19 cellular contexts compared by ENCODE assay signal in genomic region chr12:30739020-30739419, GRCh38. TPM values are rescaled to one million over a fixed set of nuclear protein-coding genes. Genes with fewer than 3 reads are reported as not detected.
A peak's percentile ranks its signal among the peaks of the same experiment; 100 is the strongest.
DNase-seq lines count a peak whose midpoint lies in the region; ATAC-seq, FAIRE-seq and TF ChIP-seq lines count a peak whose summit lies in the region.
"Had no signal": no experiment of that assay in that cellular context is flagged by ENCODE, and none has a peak within 500 bp of the region (broad histone marks: within the 10 kb centered on the region; RNA-seq: fewer than 3 reads in every experiment).

No MANE protein-coding gene starts in this region.

- DNase-seq in A549 (ENCODE audit: low read depth in 1 of 2, low spot score in 1 of 2), result no peak
- DNase-seq in H54 (ENCODE audit: insufficient read length, low spot score), result no peak
- DNase-seq in HTR-8/SVneo (ENCODE audit: insufficient read length, low spot score), result no peak
- DNase-seq in esophagus muscularis mucosa (ENCODE audit: extremely low spot score), result no peak
- DNase-seq: 8988T; AML-193; Caco-2; Calu3; CD4-positive, alpha-beta T cell; CD8-positive, alpha-beta T cell; DMS79 treated with DMSO at 0.1 percent for 48 hours; GF-D8 had no signal

- H3K4me2 ChIP-seq in A549, result no peak overlapping the region
- H3K4me2 ChIP-seq: BLaER1 treated with 17β-estradiol and CSF1 and Interleukin-3, amounts not matched to agents 10 nM and 100 nM had no signal

- intact Hi-C loops in esophagus muscularis mucosa (cut with DNase I), result no loop called here

- CTCF ChIA-PET in A549 (lab: Yijun Ruan, JAX), result interaction anchor here (0.8 kb wide), 1 partner anchor 19 kb away, joined by 3 read pairs; no protein-coding TSS in a partner anchor

- H3K4me1 ChIP-seq in A549 (0 out of 3 replicates have a peak, but pooled peaks cover 3% of the 10 kb centered on the region), esophagus muscularis mucosa (no peaks in the 10 kb centered on the region)
- H3K4me1 ChIP-seq: BLaER1 treated with 17β-estradiol and CSF1 and Interleukin-3, amounts not matched to agents 10 nM and 100 nM; Caco-2 had no signal

- FAIRE-seq in A549 (lab: Jason Lieb, UNC) (peak; percentile 23), H54 (lab: Jason Lieb, UNC) (peak; percentile 6), HTR-8/SVneo (lab: Jason Lieb, UNC) (peak; percentile 42)
- FAIRE-seq: A204.1, D721Med, G401.6, GM12891 had no signal

- WGBS in A549 (ENCODE audit: missing lambda C conversion rate), result 89% methylated on average over 2 of the region's 2 CpGs
- 93% methylated on average over 2 of the region's 2 CpGs for WGBS in esophagus muscularis mucosa

- no peaks in the 10 kb centered on the region for H3K27me3 ChIP-seq in esophagus muscularis mucosa
- H3K27me3 ChIP-seq: BLaER1 treated with 17β-estradiol and CSF1 and Interleukin-3, amounts not matched to agents 10 nM and 100 nM had no signal

- TF ChIP-seq RAD21 in A549 (conservative IDR thresholded peaks at IDR 0.05 in 1 of 2, IDR thresholded peaks at IDR 0.05 in 1 of 2), result no peak

- H3K4me3 ChIP-seq in A549, result no peak overlapping the region
- H3K4me3 ChIP-seq in esophagus muscularis mucosa, result no peak overlapping the region
- H3K4me3 ChIP-seq: BLaER1 treated with 17β-estradiol and CSF1 and Interleukin-3, amounts not matched to agents 10 nM and 100 nM had no signal

- no peaks in the 10 kb centered on the region for H3K9me3 ChIP-seq in A549
- H3K9me3 ChIP-seq in esophagus muscularis mucosa, result no peaks in the 10 kb centered on the region
- H3K9me3 ChIP-seq: Caco-2 had no signal

- H3K27ac ChIP-seq in A549 (no peak overlapping the region), esophagus muscularis mucosa (replicated peaks in 1 of 4) (no peak overlapping the region)
- H3K27ac ChIP-seq: BLaER1 treated with 17β-estradiol and CSF1 and Interleukin-3, amounts not matched to agents 10 nM and 100 nM; C4-2B had no signal

- POLR2A ChIA-PET in A549 (lab: Yijun Ruan, JAX), result no interaction called here

- ATAC-seq in A549 (no peak), GM18511 (IDR thresholded peaks at IDR 0.05; ENCODE audit: unreplicated experiment) (no peak)
- ATAC-seq: CD8-positive, alpha-beta T cell had no signal

- TF ChIP-seq CTCF in A549 (IDR thresholded peaks at IDR 0.05) (no peak), esophagus muscularis mucosa (IDR thresholded peaks at IDR 0.05) (no peak)

- TF ChIP-seq POLR2A in A549 (IDR thresholded peaks at IDR 0.05; ENCODE audit: low read length), result no peak
- no peak for TF ChIP-seq POLR2A in H54 (IDR thresholded peaks at IDR 0.05; ENCODE audit: low read depth, low read length)
- no peak for TF ChIP-seq POLR2A in esophagus muscularis mucosa (IDR thresholded peaks at IDR 0.05; ENCODE audit: low read depth)

- peaks cover 0 to 33% (median 17%) of the 10 kb centered on the region in 4 donors for H3K36me3 ChIP-seq in esophagus muscularis mucosa

- TF ChIP-seq EP300 in A549 (IDR thresholded peaks at IDR 0.05) (no peak), esophagus muscularis mucosa (IDR thresholded peaks at IDR 0.05) (no peak)

TF ChIP-seq in A549, 52 proteins besides CTCF, POLR2A, EP300 and RAD21:
- no peak for TF ChIP-seq FOSL2 (IDR thresholded peaks at IDR 0.05)
- no peak for TF ChIP-seq FOSL2 (CRISPR knock-in tag; IDR thresholded peaks at IDR 0.05)
- TF ChIP-seq JUN (IDR thresholded peaks at IDR 0.05), result no peak
- no peak for TF ChIP-seq CHD2 (IDR thresholded peaks at IDR 0.05; ENCODE audit: low read length, partially characterized antibody)
- no peak for TF ChIP-seq CHD4 (IDR thresholded peaks at IDR 0.05; ENCODE audit: borderline replicate concordance)
- no peak for TF ChIP-seq ESRRA (IDR thresholded peaks at IDR 0.05; ENCODE audit: borderline replicate concordance, low read length)
- no peak for TF ChIP-seq NPAS2 (CRISPR knock-in tag; IDR thresholded peaks at IDR 0.05; ENCODE audit: borderline replicate concordance)

RNA-seq across cellular contexts. Expression of gene CAPRIN2, which starts 15.7 kb away (rescaled TPM):
- 26.2 and 31.6 TPM in 2 replicates for polyA plus RNA-seq in A549 (2011; rRNA removed)
- 8.2 and 8.9 TPM in 2 replicates for polyA plus RNA-seq in A549 (2012; cell fraction: cytosol; rRNA removed)
- 17.7 and 32.2 TPM in 2 replicates for polyA plus RNA-seq in A549 (2012; cell fraction: nucleus; rRNA removed)
- 23.1 to 25.0 TPM (median 24.2 TPM) in 3 replicates for polyA plus RNA-seq in A549 (2017; fragmentation: RNase III; extraction: RNeasy Plus Mini Kit Qiagen cat#74134 plus additional on column Dnase treatment)
- 12.0 and 14.0 TPM in 2 replicates for polyA minus RNA-seq in A549 (2011; rRNA and poly(A)+ RNA removed)
- total RNA-seq in esophagus muscularis mucosa, result 10 to 100 TPM; 21.5 to 44.4 (median 27.9) TPM

RNA-seq across cellular contexts. Expression of gene IPO8, which starts 43.4 kb away (rescaled TPM):
- polyA plus RNA-seq in A549 (2011; rRNA removed) (23.1 and 41.6 TPM in 2 replicates), A549 (2017; fragmentation: RNase III; extraction: RNeasy Plus Mini Kit Qiagen cat#74134 plus additional on column Dnase treatment) (31.8 to 34.3 TPM (median 32.7 TPM) in 3 replicates)
- polyA plus RNA-seq in A549 (2012; cell fraction: cytosol; rRNA removed), result 5.3 and 6.4 TPM in 2 replicates
- 4.0 and 10.8 TPM in 2 replicates for polyA plus RNA-seq in A549 (2012; cell fraction: nucleus; rRNA removed)
- polyA minus RNA-seq in A549 (2011; rRNA and poly(A)+ RNA removed), result 36.2 and 57.4 TPM in 2 replicates
- 10 to 100 TPM; 35.0 to 63.6 (median 41.0) TPM for total RNA-seq in esophagus muscularis mucosa
